1 cellular context compared by ENCODE assay signal in the genomic region with DNA sequence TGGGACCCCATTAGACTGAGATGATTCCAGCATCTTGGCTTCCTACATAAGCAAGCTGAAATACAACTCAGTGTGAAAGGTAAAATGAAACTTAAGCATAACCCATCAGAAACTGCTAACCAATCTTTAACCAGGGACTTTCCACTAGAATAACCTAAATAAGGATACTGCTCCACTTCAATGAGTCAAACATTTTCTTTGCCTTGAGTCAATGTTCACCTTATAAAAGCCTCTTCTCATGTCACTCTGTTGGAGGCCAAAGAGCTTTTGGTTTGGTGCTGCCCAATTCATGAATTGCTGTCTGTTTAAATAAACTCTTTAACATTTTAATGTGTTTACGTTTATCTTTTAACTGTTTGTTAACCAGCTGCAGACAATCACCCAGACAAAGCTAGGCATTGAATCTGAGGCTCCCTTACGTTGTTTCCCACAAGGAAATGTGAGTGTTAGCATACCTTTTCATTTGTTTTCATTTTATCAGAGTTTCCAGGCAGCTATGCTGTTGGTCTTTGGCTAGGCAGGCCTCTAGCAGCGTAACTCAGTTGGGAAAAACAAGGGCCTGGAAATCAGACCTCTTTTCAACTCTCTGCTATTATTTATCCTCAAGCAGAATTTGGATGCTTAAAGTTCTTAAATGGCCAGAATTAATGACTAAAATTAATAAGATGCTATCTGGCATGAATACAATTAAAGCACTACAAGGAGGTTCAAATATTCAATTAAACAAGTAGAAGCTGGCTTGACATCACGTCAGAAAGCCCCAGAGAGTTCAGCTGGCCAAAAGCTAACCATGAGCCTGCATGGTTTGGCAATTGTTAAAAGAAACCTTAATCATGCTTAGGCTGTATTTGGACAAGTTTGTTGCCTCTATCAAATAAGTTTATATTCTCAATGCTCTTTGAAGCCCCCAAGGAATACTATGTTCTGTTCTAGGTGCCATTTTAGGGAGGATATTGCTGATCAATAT.
TF ChIP-seq lines count a peak whose summit lies in the region.

No MANE protein-coding gene starts in this region.

TF ChIP-seq in GM12878, 131 proteins besides CTCF, POLR2A, EP300 and RAD21 (continued from another document):
- TF ChIP-seq ZZZ3 (IDR thresholded peaks at IDR 0.05; ENCODE audit: control insufficient read depth, insufficient read length, low read depth) (no peak), MEF2B (IDR thresholded peaks at IDR 0.05; ENCODE audit: partially characterized antibody, poor library complexity, severe bottlenecking) (peak; percentile 30), NFXL1 (IDR thresholded peaks at IDR 0.05; ENCODE audit: borderline replicate concordance) (no peak), SP1 (IDR thresholded peaks at IDR 0.05; ENCODE audit: low read depth, low read length) (no peak), BCL11A (IDR thresholded peaks at IDR 0.05; ENCODE audit: low read depth, low read length) (no peak), ZNF687 (IDR thresholded peaks at IDR 0.05) (no peak), RAD51 (IDR thresholded peaks at IDR 0.05) (no peak), IKZF2 (IDR thresholded peaks at IDR 0.05) (0 out of 4 replicates have a peak, but pooled peaks of 1 of the 2 experiments have one; percentile 20)
- TF ChIP-seq, protein P1, sequence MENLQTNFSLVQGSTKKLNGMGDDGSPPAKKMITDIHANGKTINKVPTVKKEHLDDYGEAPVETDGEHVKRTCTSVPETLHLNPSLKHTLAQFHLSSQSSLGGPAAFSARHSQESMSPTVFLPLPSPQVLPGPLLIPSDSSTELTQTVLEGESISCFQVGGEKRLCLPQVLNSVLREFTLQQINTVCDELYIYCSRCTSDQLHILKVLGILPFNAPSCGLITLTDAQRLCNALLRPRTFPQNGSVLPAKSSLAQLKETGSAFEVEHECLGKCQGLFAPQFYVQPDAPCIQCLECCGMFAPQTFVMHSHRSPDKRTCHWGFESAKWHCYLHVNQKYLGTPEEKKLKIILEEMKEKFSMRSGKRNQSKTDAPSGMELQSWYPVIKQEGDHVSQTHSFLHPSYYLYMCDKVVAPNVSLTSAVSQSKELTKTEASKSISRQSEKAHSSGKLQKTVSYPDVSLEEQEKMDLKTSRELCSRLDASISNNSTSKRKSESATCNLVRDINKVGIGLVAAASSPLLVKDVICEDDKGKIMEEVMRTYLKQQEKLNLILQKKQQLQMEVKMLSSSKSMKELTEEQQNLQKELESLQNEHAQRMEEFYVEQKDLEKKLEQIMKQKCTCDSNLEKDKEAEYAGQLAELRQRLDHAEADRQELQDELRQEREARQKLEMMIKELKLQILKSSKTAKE (IDR thresholded peaks at IDR 0.05; ENCODE audit: low read depth, poor library complexity, severe bottlenecking): no peak
- TF ChIP-seq, protein P2, sequence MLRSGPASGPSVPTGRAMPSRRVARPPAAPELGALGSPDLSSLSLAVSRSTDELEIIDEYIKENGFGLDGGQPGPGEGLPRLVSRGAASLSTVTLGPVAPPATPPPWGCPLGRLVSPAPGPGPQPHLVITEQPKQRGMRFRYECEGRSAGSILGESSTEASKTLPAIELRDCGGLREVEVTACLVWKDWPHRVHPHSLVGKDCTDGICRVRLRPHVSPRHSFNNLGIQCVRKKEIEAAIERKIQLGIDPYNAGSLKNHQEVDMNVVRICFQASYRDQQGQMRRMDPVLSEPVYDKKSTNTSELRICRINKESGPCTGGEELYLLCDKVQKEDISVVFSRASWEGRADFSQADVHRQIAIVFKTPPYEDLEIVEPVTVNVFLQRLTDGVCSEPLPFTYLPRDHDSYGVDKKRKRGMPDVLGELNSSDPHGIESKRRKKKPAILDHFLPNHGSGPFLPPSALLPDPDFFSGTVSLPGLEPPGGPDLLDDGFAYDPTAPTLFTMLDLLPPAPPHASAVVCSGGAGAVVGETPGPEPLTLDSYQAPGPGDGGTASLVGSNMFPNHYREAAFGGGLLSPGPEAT (IDR thresholded peaks at IDR 0.05; ENCODE audit: low read depth): peak; percentile 57; the same call in 1 of the 2 replicates
- TF ChIP-seq, protein P3, sequence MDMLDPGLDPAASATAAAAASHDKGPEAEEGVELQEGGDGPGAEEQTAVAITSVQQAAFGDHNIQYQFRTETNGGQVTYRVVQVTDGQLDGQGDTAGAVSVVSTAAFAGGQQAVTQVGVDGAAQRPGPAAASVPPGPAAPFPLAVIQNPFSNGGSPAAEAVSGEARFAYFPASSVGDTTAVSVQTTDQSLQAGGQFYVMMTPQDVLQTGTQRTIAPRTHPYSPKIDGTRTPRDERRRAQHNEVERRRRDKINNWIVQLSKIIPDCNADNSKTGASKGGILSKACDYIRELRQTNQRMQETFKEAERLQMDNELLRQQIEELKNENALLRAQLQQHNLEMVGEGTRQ (IDR thresholded peaks at IDR 0.05; ENCODE audit: borderline replicate concordance, low read depth, low read length): no peak
